ENCODE assay signal across 2 cellular contexts in genomic region chr16:55691771-55692170, GRCh38.
TF ChIP-seq lines count a peak whose summit lies in the region.

No MANE protein-coding gene starts in this region.

TF ChIP-seq in IMR-90, 13 proteins besides CTCF, POLR2A, EP300 and RAD21:
- no peak for TF ChIP-seq MXI1 (IDR thresholded peaks at IDR 0.05; ENCODE audit: borderline replicate concordance, low read depth, low read length)
- no peak for TF ChIP-seq RCOR1 (IDR thresholded peaks at IDR 0.05; ENCODE audit: insufficient replicate concordance, low read length)
- no peak for TF ChIP-seq FOS (IDR thresholded peaks at IDR 0.05; ENCODE audit: low read depth, low read length)
- no peak for TF ChIP-seq MAZ (IDR thresholded peaks at IDR 0.05; ENCODE audit: borderline replicate concordance, low read depth, low read length)
- no peak for TF ChIP-seq BHLHE40 (IDR thresholded peaks at IDR 0.05; ENCODE audit: low read depth, low read length)
- no peak for TF ChIP-seq ELK1 (IDR thresholded peaks at IDR 0.05; ENCODE audit: borderline replicate concordance, low read depth, low read length)
- no peak for TF ChIP-seq USF2 (IDR thresholded peaks at IDR 0.05; ENCODE audit: low read depth, low read length)
- TF ChIP-seq CEBPB (IDR thresholded peaks at IDR 0.05; ENCODE audit: low read depth, low read length): no peak
- TF ChIP-seq SMC3 (IDR thresholded peaks at IDR 0.05; ENCODE audit: low read depth, low read length): no peak
- TF ChIP-seq CHD1 (IDR thresholded peaks at IDR 0.05; ENCODE audit: low read depth, low read length): no peak
- no peak for TF ChIP-seq MAFK (IDR thresholded peaks at IDR 0.05; ENCODE audit: low read depth, low read length)
TF ChIP-seq in IMR-90: peak in this region for 0.

TF ChIP-seq in GM12891, 5 proteins besides CTCF, POLR2A, EP300 and RAD21 (continued from another document):
- no peak for TF ChIP-seq POLR2AphosphoS5 (IDR thresholded peaks at IDR 0.05; ENCODE audit: low read depth, low read length)
